In the genomic region with DNA sequence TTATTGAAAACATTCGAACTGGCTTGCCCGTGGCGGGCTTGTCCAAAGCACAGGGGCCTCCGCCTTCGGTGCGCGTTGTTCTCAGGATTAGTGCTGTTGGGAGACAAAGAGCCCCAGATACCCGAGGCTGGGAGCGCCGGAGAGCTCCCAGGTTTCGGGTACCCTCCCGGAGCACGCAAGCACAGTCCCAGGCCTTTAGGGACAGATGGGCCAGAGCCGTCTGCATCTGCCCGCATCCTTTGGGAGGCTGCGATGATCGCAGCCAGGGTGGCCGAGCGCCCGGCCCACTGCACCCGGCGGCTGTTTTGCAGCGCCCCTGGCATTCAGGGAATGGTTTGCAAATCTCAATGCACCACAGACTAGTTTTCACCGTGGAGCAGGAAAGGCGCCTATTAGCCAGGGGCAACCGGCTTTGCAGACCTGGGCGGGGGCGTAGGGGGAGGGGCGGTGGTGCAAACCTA, we compare ENCODE assay signal across 25 cellular contexts. TPM values are rescaled to one million over a fixed set of nuclear protein-coding genes. Genes with fewer than 3 reads are reported as not detected.
A peak's percentile ranks its signal among the peaks of the same experiment; 100 is the strongest.
DNase-seq lines count a peak whose midpoint lies in the region; ATAC-seq and TF ChIP-seq lines count a peak whose summit lies in the region.
"Had no signal": no experiment of that assay in that cellular context is flagged by ENCODE, and none has a peak within 500 bp of the region (broad histone marks: within the 10 kb centered on the region; RNA-seq: fewer than 3 reads in every experiment).

No MANE protein-coding gene starts in this region.

- TF ChIP-seq CTCF in GM23338 (conservative IDR thresholded peaks at IDR 0.05; ENCODE audit: low read depth in 2 of 2) (no peak), hepatocyte (IDR thresholded peaks at IDR 0.05; ENCODE audit: poor library complexity) (no peak), neural progenitor cell (IDR thresholded peaks at IDR 0.05) (no peak)

- H2AFZ ChIP-seq in GM23338 (peak overlapping the region; percentile 33; the same call in 1 of the 2 replicates), hepatocyte (no peak overlapping the region), neural progenitor cell (replicated peaks) (no peak overlapping the region)
- H2AFZ ChIP-seq: parathyroid adenoma had no signal

- 1% methylated on average over 29 of the region's 29 CpGs for WGBS in hepatocyte (ENCODE audit: low lambda C conversion rate, missing lambda C conversion rate)

- H3K4me3 Mint-ChIP-seq in GM23338 (peak overlapping the region; percentile 67), T-helper 17 cell (no peak overlapping the region), neural progenitor cell (peak overlapping the region; percentile 81)
- H3K4me3 Mint-ChIP-seq in activated T-cell treated with anti-CD3 and anti-CD28 coated beads, Interleukin-2, amount 50 U/mL, for 72 hours, result peak overlapping the region in 1 of 2 donors; percentile 47

- H3K36me3 Mint-ChIP-seq in GM23338 (ENCODE audit: low read depth) (no peaks in the 10 kb centered on the region), T-helper 17 cell (ENCODE audit: low read depth) (no peaks in the 10 kb centered on the region), neural progenitor cell (peaks cover 2% of the 10 kb centered on the region)
- H3K36me3 Mint-ChIP-seq in activated T-cell treated with anti-CD3 and anti-CD28 coated beads, Interleukin-2, amount 50 U/mL, for 72 hours (ENCODE audit: insufficient read depth in 2 of 2), result peaks cover 0 to 3% of the 10 kb centered on the region in 2 donors

- no peak overlapping the region for H3K9ac ChIP-seq in neural progenitor cell
- H3K9ac ChIP-seq: parathyroid adenoma had no signal

- H3K27ac Mint-ChIP-seq in GM23338 (no peak overlapping the region), T-helper 17 cell (peak overlapping the region; percentile 45), neural progenitor cell (peak overlapping the region; percentile 95)
- H3K27ac Mint-ChIP-seq in activated T-cell treated with anti-CD3 and anti-CD28 coated beads, Interleukin-2, amount 50 U/mL, for 72 hours, result no peak overlapping the region
- H3K27ac Mint-ChIP-seq: activated naive CD4-positive, alpha-beta T cell treated with anti-CD3 and anti-CD28 coated beads, Interleukin-2, amount 50 U/mL, for 72 hours had no signal

- H3K9me3 ChIP-seq in T-helper 17 cell (ENCODE audit: control insufficient read depth, low read length, poor library complexity, severe bottlenecking) (no peaks in the 10 kb centered on the region), hepatocyte (ENCODE audit: low read depth) (no peaks in the 10 kb centered on the region), neural progenitor cell (ENCODE audit: low read depth) (no peaks in the 10 kb centered on the region)
- H3K9me3 ChIP-seq: HAP-1, thyroid gland had no signal

- H3F3A ChIP-seq in GM23338 (replicated peaks; ENCODE audit: low read depth) (peaks cover 54% of the 10 kb centered on the region), neural progenitor cell (ENCODE audit: low read depth) (peaks cover 70% of the 10 kb centered on the region)

- H3K4me1 ChIP-seq in GM23338 (ENCODE audit: insufficient read depth), result peaks cover 63% of the 10 kb centered on the region
- no peaks in the 10 kb centered on the region for H3K4me1 ChIP-seq in hepatocyte (ENCODE audit: insufficient read depth)
- H3K4me1 ChIP-seq in neural progenitor cell, result peaks cover 57% of the 10 kb centered on the region
- H3K4me1 ChIP-seq: parathyroid adenoma had no signal

- no peaks in the 10 kb centered on the region for H3K9me3 Mint-ChIP-seq in GM23338
- peaks cover 6% of the 10 kb centered on the region for H3K9me3 Mint-ChIP-seq in neural progenitor cell
- no peaks in the 10 kb centered on the region for H3K9me3 Mint-ChIP-seq in activated T-cell treated with anti-CD3 and anti-CD28 coated beads, Interleukin-2, amount 50 U/mL, for 72 hours
- H3K9me3 Mint-ChIP-seq: activated naive CD4-positive, alpha-beta T cell treated with anti-CD3 and anti-CD28 coated beads, Interleukin-2, amount 50 U/mL, for 72 hours had no signal

- H3K4me3 ChIP-seq in GM23338, result peak overlapping the region; percentile 59
- no peak overlapping the region for H3K4me3 ChIP-seq in hepatocyte
- peak overlapping the region; percentile 35 for H3K4me3 ChIP-seq in neural progenitor cell
- H3K4me3 ChIP-seq: HAP-1, lung, thyroid gland had no signal

- no peaks in the 10 kb centered on the region for H3K9me2 ChIP-seq in GM23338 (ENCODE audit: insufficient read depth)
- H3K9me2 ChIP-seq in hepatocyte (replicated peaks; ENCODE audit: insufficient read depth), result no peaks in the 10 kb centered on the region

- DNase-seq in GM23338 (ENCODE audit: low spot score), result peak; percentile 77
- no peak for DNase-seq in T-helper 17 cell
- no peak for DNase-seq in hepatocyte (ENCODE audit: low spot score)
- peak; percentile 92 for DNase-seq in neural progenitor cell (ENCODE audit: low spot score)
- DNase-seq in activated T-cell treated with anti-CD3 and anti-CD28 coated beads, Interleukin-2, amount 50 U/mL, for 72 hours, result no peak
- no peak for DNase-seq in ACHN
- DNase-seq: Karpas-422; NCI-H1048; NCI-H187 treated with DMSO at 0.1 percent for 48 hours; NCI-H446; stimulated activated naive CD8-positive, alpha-beta T cell treated with anti-CD3 and anti-CD28 coated beads, Interleukin-15, Interleukin-2, amounts not matched to agents 100 U/mL and 50 U/mL, for 24 hours; T1000; thyroid gland had no signal

- peaks cover 14% of the 10 kb centered on the region; the same call in 1 of the 2 replicates for H4K20me1 ChIP-seq in GM23338 (replicated peaks; ENCODE audit: insufficient read depth)
- no peaks in the 10 kb centered on the region for H4K20me1 ChIP-seq in hepatocyte (ENCODE audit: insufficient read depth, poor library complexity, severe bottlenecking)
- H4K20me1 ChIP-seq in neural progenitor cell (ENCODE audit: low read depth), result peaks cover 80% of the 10 kb centered on the region

- no peaks in the 10 kb centered on the region for H3K36me3 ChIP-seq in GM23338 (ENCODE audit: insufficient read depth)
- H3K36me3 ChIP-seq in hepatocyte (replicated peaks; ENCODE audit: insufficient read depth, low read depth), result no peaks in the 10 kb centered on the region
- no peaks in the 10 kb centered on the region for H3K36me3 ChIP-seq in neural progenitor cell
- H3K36me3 ChIP-seq: HAP-1, thyroid gland had no signal

- H3K27me3 ChIP-seq in GM23338 (ENCODE audit: insufficient read depth) (peaks cover 100% of the 10 kb centered on the region), hepatocyte (peaks cover 99% of the 10 kb centered on the region), neural progenitor cell (peaks cover 100% of the 10 kb centered on the region)

- peaks cover 99% of the 10 kb centered on the region for H3K27me3 Mint-ChIP-seq in GM23338 (ENCODE audit: insufficient read depth, low read depth, poor library complexity)
- H3K27me3 Mint-ChIP-seq in T-helper 17 cell, result peaks cover 80% of the 10 kb centered on the region
- H3K27me3 Mint-ChIP-seq in neural progenitor cell (ENCODE audit: insufficient read depth, low read depth), result peaks cover 83% of the 10 kb centered on the region
- H3K27me3 Mint-ChIP-seq in activated T-cell treated with anti-CD3 and anti-CD28 coated beads, Interleukin-2, amount 50 U/mL, for 72 hours (ENCODE audit: low read depth), result peaks cover 78% of the 10 kb centered on the region

- ATAC-seq in GM23338 (peak; percentile 60), T-helper 17 cell (no peak), HG02759 (IDR thresholded peaks at IDR 0.05; ENCODE audit: unreplicated experiment) (no peak), GM21737 (IDR thresholded peaks at IDR 0.05; ENCODE audit: unreplicated experiment) (no peak)
- no peak for ATAC-seq in activated T-cell treated with anti-CD3 and anti-CD28 coated beads, Interleukin-2, amount 50 U/mL, for 72 hours (replicated peaks in 1 of 2)
- ATAC-seq: activated CD4-positive, CD25-positive, alpha-beta regulatory T cell treated with anti-CD3 and anti-CD28 coated beads, Interleukin-2, amount 50 U/mL, for 24 hours; activated naive CD4-positive, alpha-beta T cell treated with anti-CD3 and anti-CD28 coated beads, Interleukin-2, amount 50 U/mL, for 72 hours; stimulated activated naive CD8-positive, alpha-beta T cell treated with anti-CD3 and anti-CD28 coated beads, Interleukin-15, Interleukin-2, amounts not matched to agents 100 U/mL and 50 U/mL, for 24 hours had no signal

- H3K79me2 ChIP-seq in GM23338 (replicated peaks; ENCODE audit: insufficient read depth) (no peaks in the 10 kb centered on the region), hepatocyte (no peaks in the 10 kb centered on the region), neural progenitor cell (ENCODE audit: low read depth) (no peaks in the 10 kb centered on the region)
- H3K79me2 ChIP-seq: parathyroid adenoma had no signal

- H3K27ac ChIP-seq in GM23338 (ENCODE audit: low read depth) (no peak overlapping the region), hepatocyte (no peak overlapping the region), neural progenitor cell (no peak overlapping the region)
- H3K27ac ChIP-seq: parathyroid adenoma, thyroid gland had no signal

- peaks cover 55% of the 10 kb centered on the region for H3K4me1 Mint-ChIP-seq in GM23338
- peaks cover 3% of the 10 kb centered on the region for H3K4me1 Mint-ChIP-seq in T-helper 17 cell
- H3K4me1 Mint-ChIP-seq in neural progenitor cell, result peaks cover 42% of the 10 kb centered on the region
- peaks cover 9% of the 10 kb centered on the region for H3K4me1 Mint-ChIP-seq in activated T-cell treated with anti-CD3 and anti-CD28 coated beads, Interleukin-2, amount 50 U/mL, for 72 hours (ENCODE audit: low read depth)

- H3K4me2 ChIP-seq in GM23338 (peak overlapping the region; percentile 80), hepatocyte (peak overlapping the region; percentile 59), neural progenitor cell (peak overlapping the region; percentile 70)

- in situ Hi-C loops in ACHN (cut with HindIII; ENCODE audit: low pct_ligation_motif_present, low pct_unique_long_range_greater_than_20kb, low sequenced_read_pairs), result no loop called here

TF ChIP-seq in GM23338, 12 proteins besides CTCF, POLR2A, EP300 and RAD21 (continues in another document):
- TF ChIP-seq POLR2AphosphoS5 (IDR thresholded peaks at IDR 0.05; ENCODE audit: low read depth), result no peak
- TF ChIP-seq JUNB (IDR thresholded peaks at IDR 0.05; ENCODE audit: unreplicated experiment), result no peak
- TF ChIP-seq EZH2 (IDR thresholded peaks at IDR 0.05; ENCODE audit: low read depth, unreplicated experiment), result peak; percentile 93

RNA-seq across cellular contexts. Expression of a gene that starts 5.0 kb away (rescaled TPM):
- 0.50 TPM in 1 of 2 replicates, not detected in the other for total RNA-seq in GM23338 (2014; rRNA removed; shearing (Covaris generic))
- polyA plus RNA-seq in GM23338 (2016; fragmentation: Nextera tagmentation; extraction: Ambion mirVana) (0.10 TPM in 1 of 2 replicates, not detected in the other), hepatocyte (not detected in 2 replicates)
- total RNA-seq in T-helper 17 cell (not detected), hepatocyte (not detected in 2 replicates), neural progenitor cell (ENCODE audit: low replicate concordance) (7.6 and 9.1 TPM in 2 replicates)
- total RNA-seq in activated T-cell treated with anti-CD3 and anti-CD28 coated beads, Interleukin-2, amount 50 U/mL, for 72 hours, result not detected
- total RNA-seq: activated naive CD4-positive, alpha-beta T cell treated with anti-CD3 and anti-CD28 coated beads, Interleukin-2, amount 50 U/mL, for 72 hours; fibroblast of lung; HT1080; lung; myocyte; RPMI7951; thyroid gland had no signal
- polyA plus RNA-seq: fibroblast of lung, keratinocyte, lung had no signal

Comparison
In these comparisons a context has a peak if more than half of its experiments do, and no peak if none do; other contexts are left out.
1. DNase-seq: peak in GM23338 (single experiment) and neural progenitor cell (single experiment); none in T-helper 17 cell (0 of 3), hepatocyte (single experiment), activated T-cell treated with anti-CD3 and anti-CD28 coated beads, Interleukin-2, amount 50 U/mL, for 72 hours (0 of 2) and ACHN (single experiment).
2. H3K27ac Mint-ChIP-seq: peak in T-helper 17 cell (single experiment) and neural progenitor cell (single experiment); none in GM23338 (single experiment) and activated T-cell treated with anti-CD3 and anti-CD28 coated beads, Interleukin-2, amount 50 U/mL, for 72 hours (single experiment).
3. Peak in every context shown above with its lines, with median percentiles within 50 percentile points of each other: H3K4me2 ChIP-seq.